Comparison of ENCODE assay signal across 27 cellular contexts in genomic region chr2:63434597-63434996, GRCh38.
"Had no signal": no experiment of that assay in that cellular context is flagged by ENCODE, and none has a peak within 500 bp of the region (broad histone marks: within the 10 kb centered on the region; RNA-seq: fewer than 3 reads in every experiment).

No MANE protein-coding gene starts in this region.

- FAIRE-seq: colon had no signal

- H3K4me3 ChIP-seq: gastrocnemius medialis, hepatocyte, neural progenitor cell, psoas muscle, right atrium auricular region, stomach, thyroid gland, upper lobe of left lung, vagina had no signal

- H3K4me1 ChIP-seq: gastrocnemius medialis, parathyroid adenoma, psoas muscle, right atrium auricular region, stomach, thyroid gland, vagina had no signal

- H3K9ac ChIP-seq: neural progenitor cell, parathyroid adenoma had no signal

- H3K36me3 ChIP-seq: neural progenitor cell, right atrium auricular region, thyroid gland, vagina had no signal

- H3K27me3 ChIP-seq: gastrocnemius medialis, hepatocyte, neural progenitor cell, right atrium auricular region, stomach, thyroid gland, upper lobe of left lung, vagina had no signal

- H2AFZ ChIP-seq: hepatocyte, neural progenitor cell, parathyroid adenoma had no signal

- H3K9me3 ChIP-seq: gastrocnemius medialis, psoas muscle, stomach, thyroid gland, upper lobe of left lung, vagina had no signal

- DNase-seq: activated CD4-positive, alpha-beta T cell treated with anti-CD3 and anti-CD28 coated beads for 4 hours; activated CD4-positive, alpha-beta T cell treated with anti-CD3 and anti-CD28 coated beads, Interleukin-2, amount 50 U/mL, for 4 hours; activated naive CD4-positive, alpha-beta T cell; activated T-cell treated with anti-CD3 and anti-CD28 coated beads for 4 hours; activated T-cell treated with anti-CD3 and anti-CD28 coated beads, Interleukin-2, amount 50 U/mL, for 72 hours; anterior cingulate cortex; effector memory CD4-positive, alpha-beta T cell; erythroblast; gastrocnemius medialis; islet precursor cell; left cardiac atrium; naive thymus-derived CD8-positive, alpha-beta T cell; occipital lobe; psoas muscle; stimulated activated CD4-positive, alpha-beta T cell treated with anti-CD3 and anti-CD28 coated beads, Interleukin-15, amount 100 ng/mL, for 24 hours; stimulated activated CD4-positive, alpha-beta T cell treated with anti-CD3 and anti-CD28 coated beads, Interleukin-2, amount 100 ng/mL, for 24 hours; stimulated activated naive B cell treated with anti-CD40 and anti-IgM and Interleukin-4, amounts not matched to agents 10 μg/mL and 1 μg/mL and 100 μg/mL, for 72 hours; stomach; thyroid gland; upper lobe of left lung had no signal

- ATAC-seq: activated naive CD4-positive, alpha-beta T cell treated with anti-CD3 and anti-CD28 coated beads, Interleukin-2, amount 50 U/mL, for 72 hours; activated T-cell treated with anti-CD3 and anti-CD28 coated beads, Interleukin-2, amount 50 U/mL, for 72 hours; gastrocnemius medialis; left cardiac atrium; naive thymus-derived CD8-positive, alpha-beta T cell; psoas muscle; stimulated activated naive B cell treated with anti-CD40 and anti-IgM and Interleukin-4, amounts not matched to agents 10 μg/mL and 1 μg/mL and 100 μg/mL, for 72 hours had no signal

- H3K79me2 ChIP-seq: hepatocyte, parathyroid adenoma had no signal

- H3K4me2 ChIP-seq: hepatocyte, neural progenitor cell had no signal

- H3K27ac ChIP-seq: gastrocnemius medialis, hepatocyte, neural progenitor cell, parathyroid adenoma, psoas muscle, right atrium auricular region, stomach, thyroid gland, upper lobe of left lung, vagina had no signal
